In the genomic region with DNA sequence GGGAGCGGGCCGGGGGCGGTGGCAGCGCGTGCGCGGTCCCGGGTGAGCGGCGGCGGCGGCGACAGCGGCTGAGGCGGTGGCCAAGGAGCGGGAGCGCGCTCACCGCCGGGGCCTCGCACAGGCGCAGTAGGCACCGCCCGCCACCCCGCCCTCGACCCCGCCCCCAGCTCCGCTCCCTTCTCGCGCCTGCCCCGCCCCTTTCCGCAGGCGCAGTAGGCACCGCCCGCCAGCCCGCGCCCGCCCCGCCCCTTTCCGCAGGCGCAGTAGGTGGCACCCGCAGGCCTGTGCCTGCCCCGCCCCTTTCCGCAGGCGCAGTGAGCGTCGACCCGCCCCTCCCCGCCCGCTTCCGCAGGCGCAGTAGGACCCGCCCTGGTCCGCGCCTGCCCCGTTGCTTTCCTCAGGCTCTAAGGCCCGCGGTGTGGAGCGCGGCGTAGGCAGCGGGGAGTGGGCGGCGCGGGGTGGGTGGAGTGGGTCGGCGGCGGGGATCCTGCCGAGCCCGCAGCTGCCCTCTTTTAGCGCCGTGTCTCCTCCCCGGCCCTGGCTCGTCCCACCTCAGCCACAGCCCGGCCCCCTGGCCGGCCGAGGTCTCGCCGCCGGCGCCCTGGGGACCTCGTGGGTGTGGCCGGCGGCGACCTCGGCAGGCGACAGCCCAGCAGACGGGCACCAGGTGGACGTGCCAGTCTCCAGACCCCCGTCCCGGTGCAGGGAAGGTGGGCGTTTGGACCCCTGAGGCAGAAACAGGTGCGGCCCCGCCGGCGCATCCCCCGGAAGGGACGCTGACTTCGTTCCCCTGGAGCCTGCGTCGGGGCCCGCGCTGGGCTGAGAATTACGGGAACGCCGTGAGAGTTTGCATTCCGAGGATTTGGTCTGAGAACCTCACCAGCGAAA, we compare ENCODE assay signal across 1 cellular context.
A peak's percentile ranks its signal among the peaks of the same experiment; 100 is the strongest.
TF ChIP-seq lines count a peak whose summit lies in the region.

A gene with protein sequence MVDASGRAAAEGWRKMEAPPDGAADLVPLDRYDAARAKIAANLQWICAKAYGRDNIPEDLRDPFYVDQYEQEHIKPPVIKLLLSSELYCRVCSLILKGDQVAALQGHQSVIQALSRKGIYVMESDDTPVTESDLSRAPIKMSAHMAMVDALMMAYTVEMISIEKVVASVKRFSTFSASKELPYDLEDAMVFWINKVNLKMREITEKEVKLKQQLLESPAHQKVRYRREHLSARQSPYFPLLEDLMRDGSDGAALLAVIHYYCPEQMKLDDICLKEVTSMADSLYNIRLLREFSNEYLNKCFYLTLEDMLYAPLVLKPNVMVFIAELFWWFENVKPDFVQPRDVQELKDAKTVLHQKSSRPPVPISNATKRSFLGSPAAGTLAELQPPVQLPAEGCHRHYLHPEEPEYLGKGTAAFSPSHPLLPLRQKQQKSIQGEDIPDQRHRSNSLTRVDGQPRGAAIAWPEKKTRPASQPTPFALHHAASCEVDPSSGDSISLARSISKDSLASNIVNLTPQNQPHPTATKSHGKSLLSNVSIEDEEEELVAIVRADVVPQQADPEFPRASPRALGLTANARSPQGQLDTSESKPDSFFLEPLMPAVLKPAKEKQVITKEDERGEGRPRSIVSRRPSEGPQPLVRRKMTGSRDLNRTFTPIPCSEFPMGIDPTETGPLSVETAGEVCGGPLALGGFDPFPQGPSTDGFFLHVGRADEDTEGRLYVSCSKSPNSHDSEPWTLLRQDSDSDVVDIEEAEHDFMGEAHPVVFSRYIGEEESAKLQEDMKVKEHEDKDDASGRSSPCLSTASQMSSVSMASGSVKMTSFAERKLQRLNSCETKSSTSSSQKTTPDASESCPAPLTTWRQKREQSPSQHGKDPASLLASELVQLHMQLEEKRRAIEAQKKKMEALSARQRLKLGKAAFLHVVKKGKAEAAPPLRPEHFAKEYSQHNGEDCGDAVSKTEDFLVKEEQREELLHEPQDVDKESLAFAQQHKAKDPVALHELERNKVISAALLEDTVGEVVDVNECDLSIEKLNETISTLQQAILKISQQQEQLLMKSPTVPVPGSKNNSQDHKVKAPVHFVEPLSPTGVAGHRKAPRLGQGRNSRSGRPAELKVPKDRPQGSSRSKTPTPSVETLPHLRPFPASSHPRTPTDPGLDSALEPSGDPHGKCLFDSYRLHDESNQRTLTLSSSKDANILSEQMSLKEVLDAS (N-terminal part only) (minus strand): TSS at position 101 of the 888 bp plus-strand sequence. CDS start 387 bp downstream, outside the sequence.

TF ChIP-seq in HepG2, 621 proteins besides CTCF, POLR2A, EP300 and RAD21 (continued from another document and continues in another):
- TF ChIP-seq, protein P1, sequence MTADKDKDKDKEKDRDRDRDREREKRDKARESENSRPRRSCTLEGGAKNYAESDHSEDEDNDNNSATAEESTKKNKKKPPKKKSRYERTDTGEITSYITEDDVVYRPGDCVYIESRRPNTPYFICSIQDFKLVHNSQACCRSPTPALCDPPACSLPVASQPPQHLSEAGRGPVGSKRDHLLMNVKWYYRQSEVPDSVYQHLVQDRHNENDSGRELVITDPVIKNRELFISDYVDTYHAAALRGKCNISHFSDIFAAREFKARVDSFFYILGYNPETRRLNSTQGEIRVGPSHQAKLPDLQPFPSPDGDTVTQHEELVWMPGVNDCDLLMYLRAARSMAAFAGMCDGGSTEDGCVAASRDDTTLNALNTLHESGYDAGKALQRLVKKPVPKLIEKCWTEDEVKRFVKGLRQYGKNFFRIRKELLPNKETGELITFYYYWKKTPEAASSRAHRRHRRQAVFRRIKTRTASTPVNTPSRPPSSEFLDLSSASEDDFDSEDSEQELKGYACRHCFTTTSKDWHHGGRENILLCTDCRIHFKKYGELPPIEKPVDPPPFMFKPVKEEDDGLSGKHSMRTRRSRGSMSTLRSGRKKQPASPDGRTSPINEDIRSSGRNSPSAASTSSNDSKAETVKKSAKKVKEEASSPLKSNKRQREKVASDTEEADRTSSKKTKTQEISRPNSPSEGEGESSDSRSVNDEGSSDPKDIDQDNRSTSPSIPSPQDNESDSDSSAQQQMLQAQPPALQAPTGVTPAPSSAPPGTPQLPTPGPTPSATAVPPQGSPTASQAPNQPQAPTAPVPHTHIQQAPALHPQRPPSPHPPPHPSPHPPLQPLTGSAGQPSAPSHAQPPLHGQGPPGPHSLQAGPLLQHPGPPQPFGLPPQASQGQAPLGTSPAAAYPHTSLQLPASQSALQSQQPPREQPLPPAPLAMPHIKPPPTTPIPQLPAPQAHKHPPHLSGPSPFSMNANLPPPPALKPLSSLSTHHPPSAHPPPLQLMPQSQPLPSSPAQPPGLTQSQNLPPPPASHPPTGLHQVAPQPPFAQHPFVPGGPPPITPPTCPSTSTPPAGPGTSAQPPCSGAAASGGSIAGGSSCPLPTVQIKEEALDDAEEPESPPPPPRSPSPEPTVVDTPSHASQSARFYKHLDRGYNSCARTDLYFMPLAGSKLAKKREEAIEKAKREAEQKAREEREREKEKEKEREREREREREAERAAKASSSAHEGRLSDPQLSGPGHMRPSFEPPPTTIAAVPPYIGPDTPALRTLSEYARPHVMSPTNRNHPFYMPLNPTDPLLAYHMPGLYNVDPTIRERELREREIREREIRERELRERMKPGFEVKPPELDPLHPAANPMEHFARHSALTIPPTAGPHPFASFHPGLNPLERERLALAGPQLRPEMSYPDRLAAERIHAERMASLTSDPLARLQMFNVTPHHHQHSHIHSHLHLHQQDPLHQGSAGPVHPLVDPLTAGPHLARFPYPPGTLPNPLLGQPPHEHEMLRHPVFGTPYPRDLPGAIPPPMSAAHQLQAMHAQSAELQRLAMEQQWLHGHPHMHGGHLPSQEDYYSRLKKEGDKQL (CRISPR knock-in tag; IDR thresholded peaks at IDR 0.05; ENCODE audit: low read depth), result no peak
- no peak for TF ChIP-seq KLF15 (CRISPR knock-in tag; IDR thresholded peaks at IDR 0.05; ENCODE audit: borderline replicate concordance)
- TF ChIP-seq ZKSCAN5 (CRISPR knock-in tag; IDR thresholded peaks at IDR 0.05), result no peak
- TF ChIP-seq SP1 (IDR thresholded peaks at IDR 0.05), result no peak
- TF ChIP-seq SP1 (CRISPR knock-in tag; IDR thresholded peaks at IDR 0.05), result peak; percentile 63; the same call in 1 of the 2 replicates
- TF ChIP-seq, protein P2, sequence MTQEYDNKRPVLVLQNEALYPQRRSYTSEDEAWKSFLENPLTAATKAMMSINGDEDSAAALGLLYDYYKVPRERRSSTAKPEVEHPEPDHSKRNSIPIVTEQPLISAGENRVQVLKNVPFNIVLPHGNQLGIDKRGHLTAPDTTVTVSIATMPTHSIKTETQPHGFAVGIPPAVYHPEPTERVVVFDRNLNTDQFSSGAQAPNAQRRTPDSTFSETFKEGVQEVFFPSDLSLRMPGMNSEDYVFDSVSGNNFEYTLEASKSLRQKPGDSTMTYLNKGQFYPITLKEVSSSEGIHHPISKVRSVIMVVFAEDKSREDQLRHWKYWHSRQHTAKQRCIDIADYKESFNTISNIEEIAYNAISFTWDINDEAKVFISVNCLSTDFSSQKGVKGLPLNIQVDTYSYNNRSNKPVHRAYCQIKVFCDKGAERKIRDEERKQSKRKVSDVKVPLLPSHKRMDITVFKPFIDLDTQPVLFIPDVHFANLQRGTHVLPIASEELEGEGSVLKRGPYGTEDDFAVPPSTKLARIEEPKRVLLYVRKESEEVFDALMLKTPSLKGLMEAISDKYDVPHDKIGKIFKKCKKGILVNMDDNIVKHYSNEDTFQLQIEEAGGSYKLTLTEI (CRISPR knock-in tag; conservative IDR thresholded peaks at IDR 0.05), result no peak
- TF ChIP-seq ZNF749 (CRISPR knock-in tag; IDR thresholded peaks at IDR 0.05; ENCODE audit: borderline replicate concordance), result 0 out of 2 replicates have a peak, but pooled peaks have one; percentile 30
- no peak for TF ChIP-seq HDAC6 (IDR thresholded peaks at IDR 0.05; ENCODE audit: low read depth, low read length)
- TF ChIP-seq ZNF138 (CRISPR knock-in tag; IDR thresholded peaks at IDR 0.05; ENCODE audit: low read depth), result 0 out of 2 replicates have a peak, but pooled peaks have one; percentile 59
- TF ChIP-seq NR2C2 (CRISPR knock-in tag; IDR thresholded peaks at IDR 0.05; ENCODE audit: borderline replicate concordance), result peak; percentile 31; the same call in 1 of the 2 replicates
- TF ChIP-seq ZSCAN12 (CRISPR knock-in tag; IDR thresholded peaks at IDR 0.05), result peak; percentile 74; the same call in 1 of the 2 replicates
- TF ChIP-seq, protein P3, sequence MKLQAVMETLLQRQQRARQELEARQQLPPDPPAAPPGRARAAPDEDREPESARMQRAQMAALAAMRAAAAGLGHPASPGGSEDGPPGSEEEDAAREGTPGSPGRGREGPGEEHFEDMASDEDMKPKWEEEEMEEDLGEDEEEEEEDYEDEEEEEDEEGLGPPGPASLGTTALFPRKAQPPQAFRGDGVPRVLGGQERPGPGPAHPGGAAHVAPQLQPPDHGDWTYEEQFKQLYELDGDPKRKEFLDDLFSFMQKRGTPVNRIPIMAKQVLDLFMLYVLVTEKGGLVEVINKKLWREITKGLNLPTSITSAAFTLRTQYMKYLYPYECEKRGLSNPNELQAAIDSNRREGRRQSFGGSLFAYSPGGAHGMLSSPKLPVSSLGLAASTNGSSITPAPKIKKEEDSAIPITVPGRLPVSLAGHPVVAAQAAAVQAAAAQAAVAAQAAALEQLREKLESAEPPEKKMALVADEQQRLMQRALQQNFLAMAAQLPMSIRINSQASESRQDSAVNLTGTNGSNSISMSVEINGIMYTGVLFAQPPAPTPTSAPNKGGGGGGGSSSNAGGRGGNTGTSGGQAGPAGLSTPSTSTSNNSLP (IDR thresholded peaks at IDR 0.05; ENCODE audit: low read depth, low read length), result no peak
- TF ChIP-seq ZFY (CRISPR knock-in tag; IDR thresholded peaks at IDR 0.05), result peak; percentile 88
- no peak for TF ChIP-seq STAT5B (CRISPR knock-in tag; IDR thresholded peaks at IDR 0.05)
- TF ChIP-seq ZMYM3 (CRISPR knock-in tag; IDR thresholded peaks at IDR 0.05), result no peak
- no peak for TF ChIP-seq SNRNP70 (IDR thresholded peaks at IDR 0.05; ENCODE audit: low read depth, low read length)
- TF ChIP-seq SIX1 (CRISPR knock-in tag; IDR thresholded peaks at IDR 0.05; ENCODE audit: borderline replicate concordance), result no peak
- peak; percentile 65; the same call in 1 of the 2 replicates for TF ChIP-seq ZNF563 (CRISPR knock-in tag; IDR thresholded peaks at IDR 0.05)
- TF ChIP-seq ZIK1 (CRISPR knock-in tag; IDR thresholded peaks at IDR 0.05; ENCODE audit: borderline replicate concordance, low read depth), result no peak
- TF ChIP-seq PPARG (CRISPR knock-in tag; conservative IDR thresholded peaks at IDR 0.05), result no peak
- TF ChIP-seq ZNF775 (CRISPR knock-in tag; IDR thresholded peaks at IDR 0.05; ENCODE audit: borderline replicate concordance), result no peak
- no peak for TF ChIP-seq ZNF337 (CRISPR knock-in tag; IDR thresholded peaks at IDR 0.05; ENCODE audit: borderline replicate concordance, low read depth)
- TF ChIP-seq PRPF4 (IDR thresholded peaks at IDR 0.05; ENCODE audit: low read depth, low read length, poor library complexity, severe bottlenecking), result no peak
- no peak for TF ChIP-seq ZFP41 (CRISPR knock-in tag; IDR thresholded peaks at IDR 0.05; ENCODE audit: borderline replicate concordance)
- TF ChIP-seq, protein P4, sequence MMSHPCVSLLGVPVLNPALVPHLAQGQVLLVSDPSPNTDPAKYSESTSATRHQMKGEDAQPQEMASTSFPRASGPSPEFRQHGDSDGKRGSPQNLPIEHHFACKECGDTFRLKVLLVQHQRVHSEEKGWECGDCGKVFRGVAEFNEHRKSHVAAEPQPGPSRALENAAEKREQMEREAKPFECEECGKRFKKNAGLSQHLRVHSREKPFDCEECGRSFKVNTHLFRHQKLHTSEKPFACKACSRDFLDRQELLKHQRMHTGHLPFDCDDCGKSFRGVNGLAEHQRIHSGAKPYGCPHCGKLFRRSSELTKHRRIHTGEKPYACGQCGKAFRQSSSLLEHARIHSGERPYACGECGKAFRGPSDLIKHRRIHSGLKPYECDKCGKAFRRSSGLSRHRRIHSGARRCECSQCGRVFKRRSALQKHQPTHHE (CRISPR knock-in tag; IDR thresholded peaks at IDR 0.05; ENCODE audit: borderline replicate concordance), result peak; percentile 72; the same call in 1 of the 2 replicates
- no peak for TF ChIP-seq WIZ (CRISPR knock-in tag; IDR thresholded peaks at IDR 0.05)
- TF ChIP-seq THAP11 (CRISPR knock-in tag; IDR thresholded peaks at IDR 0.05), result peak; percentile 75
- TF ChIP-seq, protein P5, sequence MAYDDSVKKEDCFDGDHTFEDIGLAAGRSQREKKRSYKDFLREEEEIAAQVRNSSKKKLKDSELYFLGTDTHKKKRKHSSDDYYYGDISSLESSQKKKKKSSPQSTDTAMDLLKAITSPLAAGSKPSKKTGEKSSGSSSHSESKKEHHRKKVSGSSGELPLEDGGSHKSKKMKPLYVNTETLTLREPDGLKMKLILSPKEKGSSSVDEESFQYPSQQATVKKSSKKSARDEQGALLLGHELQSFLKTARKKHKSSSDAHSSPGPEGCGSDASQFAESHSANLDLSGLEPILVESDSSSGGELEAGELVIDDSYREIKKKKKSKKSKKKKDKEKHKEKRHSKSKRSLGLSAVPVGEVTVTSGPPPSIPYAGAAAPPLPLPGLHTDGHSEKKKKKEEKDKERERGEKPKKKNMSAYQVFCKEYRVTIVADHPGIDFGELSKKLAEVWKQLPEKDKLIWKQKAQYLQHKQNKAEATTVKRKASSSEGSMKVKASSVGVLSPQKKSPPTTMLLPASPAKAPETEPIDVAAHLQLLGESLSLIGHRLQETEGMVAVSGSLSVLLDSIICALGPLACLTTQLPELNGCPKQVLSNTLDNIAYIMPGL (CRISPR knock-in tag; IDR thresholded peaks at IDR 0.05; ENCODE audit: borderline replicate concordance in 1 of 2, low read depth in 1 of 2), result peak; percentile 31 to 66; a peak in 1 of 4 replicates
- no peak for TF ChIP-seq ZNF883 (CRISPR knock-in tag; IDR thresholded peaks at IDR 0.05; ENCODE audit: not compliant biosample characterization)
- TF ChIP-seq, protein P6, sequence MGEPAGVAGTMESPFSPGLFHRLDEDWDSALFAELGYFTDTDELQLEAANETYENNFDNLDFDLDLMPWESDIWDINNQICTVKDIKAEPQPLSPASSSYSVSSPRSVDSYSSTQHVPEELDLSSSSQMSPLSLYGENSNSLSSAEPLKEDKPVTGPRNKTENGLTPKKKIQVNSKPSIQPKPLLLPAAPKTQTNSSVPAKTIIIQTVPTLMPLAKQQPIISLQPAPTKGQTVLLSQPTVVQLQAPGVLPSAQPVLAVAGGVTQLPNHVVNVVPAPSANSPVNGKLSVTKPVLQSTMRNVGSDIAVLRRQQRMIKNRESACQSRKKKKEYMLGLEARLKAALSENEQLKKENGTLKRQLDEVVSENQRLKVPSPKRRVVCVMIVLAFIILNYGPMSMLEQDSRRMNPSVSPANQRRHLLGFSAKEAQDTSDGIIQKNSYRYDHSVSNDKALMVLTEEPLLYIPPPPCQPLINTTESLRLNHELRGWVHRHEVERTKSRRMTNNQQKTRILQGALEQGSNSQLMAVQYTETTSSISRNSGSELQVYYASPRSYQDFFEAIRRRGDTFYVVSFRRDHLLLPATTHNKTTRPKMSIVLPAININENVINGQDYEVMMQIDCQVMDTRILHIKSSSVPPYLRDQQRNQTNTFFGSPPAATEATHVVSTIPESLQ (CRISPR knock-in tag; conservative IDR thresholded peaks at IDR 0.05), result no peak
- TF ChIP-seq ZNF335 (CRISPR knock-in tag; IDR thresholded peaks at IDR 0.05), result no peak
- no peak for TF ChIP-seq ZFYVE20 (CRISPR knock-in tag; IDR thresholded peaks at IDR 0.05; ENCODE audit: borderline replicate concordance, low read depth)
